Comparison of ENCODE assay signal across 21 cellular contexts in the genomic region with DNA sequence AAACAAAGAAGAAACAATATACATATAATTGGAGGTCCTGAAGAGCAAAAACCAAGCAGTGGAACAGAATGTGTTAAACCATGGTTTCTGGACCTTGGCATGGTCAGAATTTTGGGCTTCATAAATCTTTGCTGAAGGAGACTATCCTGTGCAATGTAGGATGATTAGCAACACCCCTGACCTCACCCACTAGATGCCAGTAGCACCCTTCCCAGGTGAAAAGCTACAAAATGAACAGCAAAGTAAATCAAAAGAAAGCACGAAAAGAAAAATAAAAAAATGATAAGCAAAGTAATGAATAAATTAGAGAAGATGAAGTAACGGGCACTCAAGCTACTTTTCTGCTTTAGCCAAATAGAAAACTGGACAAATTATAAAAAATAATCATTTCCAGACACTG. TPM values are rescaled to one million over a fixed set of nuclear protein-coding genes. Genes with fewer than 3 reads are reported as not detected.
DNase-seq lines count a peak whose midpoint lies in the region; ATAC-seq, FAIRE-seq and TF ChIP-seq lines count a peak whose summit lies in the region.
"Had no signal": no experiment of that assay in that cellular context is flagged by ENCODE, and none has a peak within 500 bp of the region (broad histone marks: within the 10 kb centered on the region; RNA-seq: fewer than 3 reads in every experiment).

No MANE protein-coding gene starts in this region.

- no TSS peak for BruUV-seq in GM12878 (replicated peaks; lab: Mats Ljungman, UMichigan)

- in situ Hi-C loops in GM12878 (cut with MboI), result no loop called here

- no peak for TF ChIP-seq EP300 in SK-N-SH (IDR thresholded peaks at IDR 0.05; ENCODE audit: borderline replicate concordance in 1 of 2, low read depth in 1 of 2, low read length in 1 of 2)
- TF ChIP-seq EP300 in GM12878 (IDR thresholded peaks at IDR 0.05; ENCODE audit: borderline replicate concordance in 1 of 2, control insufficient read depth in 1 of 2, low read depth in 2 of 2, low read length in 2 of 2), result no peak

- no peak for FAIRE-seq in GM12878 (lab: Jason Lieb, UNC)
- FAIRE-seq: H1 had no signal

- TF ChIP-seq CTCF in SK-N-SH (IDR thresholded peaks at IDR 0.05) (no peak), HEK293 (tag by site-specific recombination; IDR thresholded peaks at IDR 0.05) (no peak), OCI-LY1 (IDR thresholded peaks at IDR 0.05; ENCODE audit: low read length) (peak; percentile 50), GM12878 (IDR thresholded peaks at IDR 0.05 in 2 of 3, conservative IDR thresholded peaks at IDR 0.05 in 1 of 3; ENCODE audit: control insufficient read depth in 2 of 3, extremely low read depth in 1 of 3, insufficient read depth in 1 of 3, low read depth in 3 of 3, low read length in 3 of 3) (0 out of 6 replicates have a peak, but pooled peaks of 1 of the 3 experiments have one; percentile 4), prostate gland (IDR thresholded peaks at IDR 0.05) (no peak)

- DNase-seq in SK-N-SH (no peak), GM12878 (ENCODE audit: low read depth, low spot score) (no peak), hippocampal formation (lab: John Stamatoyannopoulos, UW) (no peak), prostate gland (ENCODE audit: low spot score) (no peak), putamen (ENCODE audit: low spot score) (no peak)
- DNase-seq: CD4-positive, alpha-beta memory T cell; DMS79 treated with DMSO at 0.1 percent for 48 hours; EL; H9 had no signal

- RAD21 ChIA-PET in GM12878 (lab: Charles Lee; ENCODE audit: unreplicated experiment), result no interaction called here

- H3K27ac ChIP-seq in SK-N-SH (ENCODE audit: low read depth in 2 of 2, low read length in 1 of 2) (no peak overlapping the region), HEK293 (ENCODE audit: extremely low read depth, low read depth, low read length) (no peak overlapping the region), OCI-LY1 (ENCODE audit: low read depth, low read length, poor library complexity, severe bottlenecking) (no peak overlapping the region), GM12878 (ENCODE audit: control insufficient read depth, insufficient read depth) (no peak overlapping the region), prostate gland (no peak overlapping the region)
- H3K27ac ChIP-seq: 22Rv1, BLaER1, HL-60 had no signal

- no peaks in the 10 kb centered on the region for H3F3A ChIP-seq in SK-N-SH (replicated peaks; ENCODE audit: insufficient read depth)
- no peaks in the 10 kb centered on the region for H3F3A ChIP-seq in OCI-LY1 (ENCODE audit: insufficient read depth, low read length)

- H4K20me1 ChIP-seq in SK-N-SH (ENCODE audit: insufficient read depth) (no peaks in the 10 kb centered on the region), OCI-LY1 (ENCODE audit: insufficient read depth, low read length) (no peaks in the 10 kb centered on the region), GM12878 (ENCODE audit: control insufficient read depth, insufficient read depth) (no peaks in the 10 kb centered on the region)
- H4K20me1 ChIP-seq: BLaER1 had no signal

- ATAC-seq in SK-N-SH treated with all-trans-retinoic acid at 6 μM for 48 hours (no peak), GM12878 (no peak; the same call in 2 of the 3 replicates)

- H3K79me2 ChIP-seq in SK-N-SH (ENCODE audit: insufficient read depth), result no peaks in the 10 kb centered on the region
- no peaks in the 10 kb centered on the region for H3K79me2 ChIP-seq in OCI-LY1 (ENCODE audit: insufficient read depth, low read length)
- no peaks in the 10 kb centered on the region for H3K79me2 ChIP-seq in GM12878 (ENCODE audit: control insufficient read depth, insufficient read depth, low read length)

- TF ChIP-seq POLR2A in GM12878 (IDR thresholded peaks at IDR 0.05; ENCODE audit: low read depth, low read length) (no peak), prostate gland (IDR thresholded peaks at IDR 0.05) (no peak)

- H3K4me1 ChIP-seq in SK-N-SH (ENCODE audit: control insufficient read depth in 1 of 2, insufficient read depth in 2 of 2, low read depth in 1 of 2, low read length in 1 of 2) (no peaks in the 10 kb centered on the region), HEK293 (ENCODE audit: control insufficient read depth, insufficient read depth, low read length) (no peaks in the 10 kb centered on the region), OCI-LY1 (ENCODE audit: insufficient read depth, low read length, severe bottlenecking) (no peaks in the 10 kb centered on the region), GM12878 (ENCODE audit: control insufficient read depth, insufficient read depth, low read length) (no peaks in the 10 kb centered on the region), prostate gland (replicated peaks) (no peaks in the 10 kb centered on the region)
- H3K4me1 ChIP-seq: BLaER1 had no signal

- H3K36me3 ChIP-seq in SK-N-SH (replicated peaks in 1 of 2; ENCODE audit: control insufficient read depth in 1 of 2, insufficient read depth in 2 of 2, low read length in 1 of 2) (no peaks in the 10 kb centered on the region), HEK293 (ENCODE audit: control insufficient read depth in 2 of 2, insufficient read depth in 1 of 2, low read length in 2 of 2) (no peaks in the 10 kb centered on the region), OCI-LY1 (ENCODE audit: insufficient read depth, low read length) (no peaks in the 10 kb centered on the region; the same call in 1 of the 2 replicates), GM12878 (ENCODE audit: control insufficient read depth in 2 of 2, insufficient read depth in 2 of 2, low read length in 1 of 2) (no peaks in the 10 kb centered on the region), prostate gland (no peaks in the 10 kb centered on the region)
- H3K36me3 ChIP-seq: BLaER1 had no signal

- intact Hi-C loops in GM12878 (cut with micrococcal nuclease; ENCODE audit: unreplicated experiment) (no loop called here), prostate gland (cut with DNase I) (no loop called here)

- H2AFZ ChIP-seq in SK-N-SH (ENCODE audit: low read depth) (peak overlapping the region; percentile 39; the same call in 1 of the 2 replicates), OCI-LY1 (ENCODE audit: low read length) (no peak overlapping the region), GM12878 (ENCODE audit: control insufficient read depth, low read depth, low read length) (no peak overlapping the region)

- H3K9me2 ChIP-seq in SK-N-SH, result no peaks in the 10 kb centered on the region
- no peaks in the 10 kb centered on the region; the same call in 1 of the 2 replicates for H3K9me2 ChIP-seq in OCI-LY1 (ENCODE audit: low read depth, low read length)

- H3K9ac ChIP-seq in SK-N-SH, result no peak overlapping the region
- no peak overlapping the region for H3K9ac ChIP-seq in OCI-LY1 (ENCODE audit: low read length)
- H3K9ac ChIP-seq in GM12878 (ENCODE audit: control insufficient read depth, insufficient read depth, low read length), result no peak overlapping the region
- H3K9ac ChIP-seq: BLaER1 had no signal

- no peak overlapping the region for H3K4me2 ChIP-seq in SK-N-SH
- no peak overlapping the region for H3K4me2 ChIP-seq in OCI-LY1 (ENCODE audit: low read length)
- H3K4me2 ChIP-seq in GM12878 (ENCODE audit: control insufficient read depth, insufficient read depth), result no peak overlapping the region
- H3K4me2 ChIP-seq: BLaER1 had no signal

- CTCF ChIA-PET in SK-N-SH (lab: Yijun Ruan, JAX) (interaction anchor here (0.7 to 1.4 kb wide), 4 partner anchors 20 to 1051 kb away, joined by 3 to 7 read pairs (median 4); a partner anchor contains a TSS), HEK293 (lab: Yijun Ruan, JAX) (interaction anchor here (0.6 kb wide), 1 partner anchor 403 kb away, joined by 3 read pairs; no protein-coding TSS in a partner anchor), GM12878 (lab: Yijun Ruan, JAX) (interaction anchor here (0.9 to 3.1 kb wide), 7 partner anchors 8 to 1048 kb away, joined by 3 to 17 read pairs (median 4); a partner anchor contains a TSS)

- peaks cover 10% of the 10 kb centered on the region; the same call in 1 of the 2 replicates for H3K9me3 ChIP-seq in SK-N-SH
- H3K9me3 ChIP-seq in HEK293 (ENCODE audit: control insufficient read depth, insufficient read depth, low read depth, low read length), result no peaks in the 10 kb centered on the region
- peaks cover 10% of the 10 kb centered on the region; the same call in 1 of the 2 replicates for H3K9me3 ChIP-seq in OCI-LY1 (ENCODE audit: low read length)
- no peaks in the 10 kb centered on the region; the same call in 2 of the 3 replicates for H3K9me3 ChIP-seq in GM12878 (replicated peaks; ENCODE audit: control insufficient read depth, insufficient read depth, low read length)
- no peaks in the 10 kb centered on the region for H3K9me3 ChIP-seq in prostate gland

- SMC1A ChIA-PET in GM12878 (lab: Charles Lee; ENCODE audit: uncharacterized antibody, unreplicated experiment), result interaction anchor here (2.4 to 3.0 kb wide), 3 partner anchors 18 to 23 kb away, joined by 9 to 11 read pairs (median 9); no protein-coding TSS in a partner anchor

- H3K4me3 ChIP-seq in SK-N-SH (ENCODE audit: low read depth in 2 of 2, low read length in 1 of 2) (no peak overlapping the region), HEK293 (ENCODE audit: low read depth, low read length) (no peak overlapping the region), OCI-LY1 (ENCODE audit: low read depth, low read length, poor library complexity, severe bottlenecking) (no peak overlapping the region), GM12878 (no peak overlapping the region), prostate gland (no peak overlapping the region)
- H3K4me3 ChIP-seq: BLaER1 had no signal

- WGBS in SK-N-SH (ENCODE audit: low lambda C conversion rate), result 2% methylated on average over 2 of the region's 2 CpGs
- WGBS in GM12878 (ENCODE audit: insufficient coverage, insufficient replicate concordance, low lambda C conversion rate, missing lambda C conversion rate), result 0% methylated on average over 2 of the region's 2 CpGs
- 90% methylated on average over 2 of the region's 2 CpGs for WGBS in prostate gland

- no peak for TF ChIP-seq RAD21 in SK-N-SH (IDR thresholded peaks at IDR 0.05; ENCODE audit: low read length)
- 0 out of 2 replicates have a peak, but pooled peaks have one; percentile 6 for TF ChIP-seq RAD21 in GM12878 (IDR thresholded peaks at IDR 0.05; ENCODE audit: insufficient read depth, low read depth, low read length)

- H3K27me3 ChIP-seq in SK-N-SH (ENCODE audit: insufficient read depth), result no peaks in the 10 kb centered on the region
- H3K27me3 ChIP-seq in OCI-LY1 (ENCODE audit: insufficient read depth, low read length), result no peaks in the 10 kb centered on the region; the same call in 1 of the 2 replicates
- H3K27me3 ChIP-seq in GM12878 (replicated peaks in 1 of 2; ENCODE audit: control insufficient read depth in 2 of 2, insufficient read depth in 2 of 2, low read length in 1 of 2), result no peaks in the 10 kb centered on the region
- no peaks in the 10 kb centered on the region for H3K27me3 ChIP-seq in prostate gland (replicated peaks; ENCODE audit: insufficient read depth)
- H3K27me3 ChIP-seq: BLaER1 had no signal

- POLR2A ChIA-PET in SK-N-SH (lab: Yijun Ruan, JAX) (no interaction called here), HEK293 (lab: Yijun Ruan, JAX) (no interaction called here), GM12878 (lab: Charles Lee) (no interaction called here)

RNA-seq across cellular contexts. Expression of a gene that starts 19.2 kb away (rescaled TPM):
- polyA plus RNA-seq in SK-N-SH (2012; rRNA removed), result not detected in 2 replicates
- not detected in 2 replicates for polyA plus RNA-seq in SK-N-SH (2012; cell fraction: cytosol; rRNA removed)
- polyA plus RNA-seq in SK-N-SH (2012; cell fraction: nucleus; rRNA removed), result not detected in 2 replicates
- not detected in 2 replicates for total RNA-seq in GM12878 (2013; cell fraction: nucleolus; rRNA removed)
- not detected in 2 replicates for total RNA-seq in GM12878 (2014; rRNA removed)
- not detected in 2 replicates for total RNA-seq in GM12878 (2014; rRNA removed; fragmentation: Illumina TruSeq; extraction: Trizol)
- total RNA-seq in GM12878 (2021), result not detected in 2 replicates
- polyA plus RNA-seq in GM12878 (2011; ENCODE audit: low read depth), result not detected
- not detected in 2 replicates for polyA plus RNA-seq in GM12878 (2011; rRNA removed)
- polyA plus RNA-seq in GM12878 (2011; cell fraction: cytosol; rRNA removed), result not detected in 2 replicates
- polyA plus RNA-seq in GM12878 (2011; cell fraction: nucleus; rRNA removed), result not detected in 2 replicates
- polyA plus RNA-seq in GM12878 (2012), result not detected in 2 replicates
- polyA plus RNA-seq in GM12878 (2014; fragmentation: Illumina TruSeq; extraction: Trizol), result not detected in 2 replicates
- not detected for polyA plus RNA-seq in GM12878 (2014; fragmentation: Nextera tagmentation; extraction: Ambion mirVana)
- not detected in 2 replicates for polyA plus RNA-seq in GM12878 (2014; rRNA removed)
- not detected for polyA plus RNA-seq in GM12878 (2016; fragmentation: Nextera tagmentation; extraction: Ambion mirVana)
- polyA minus RNA-seq in GM12878 (2011; rRNA and poly(A)+ RNA removed), result not detected in 2 replicates
- not detected in 2 replicates for polyA minus RNA-seq in GM12878 (2011; cell fraction: cytosol; rRNA and poly(A)+ RNA removed)
- not detected in 2 replicates for polyA minus RNA-seq in GM12878 (2011; cell fraction: nucleus; rRNA and poly(A)+ RNA removed)
- total RNA-seq in prostate gland, result 10 to 100 TPM in 1 of 2 donors, not detected in 1; 13.6 TPM
- total RNA-seq: A673; CD4-positive, alpha-beta memory T cell; G401; H1; H9; HT1080 had no signal
- polyA plus RNA-seq: AG04450; CD14-positive monocyte; CD4-positive, alpha-beta memory T cell; H1 had no signal
